Comparison of ENCODE assay signal across 1 cellular context in genomic region chr9:25801989-25802388, GRCh38.
DNase-seq lines count a peak whose midpoint lies in the region; FAIRE-seq and TF ChIP-seq lines count a peak whose summit lies in the region.
"Not testable (repeated sequence)": the region's sequence is repeated elsewhere in the genome, so short reads cannot be mapped to it uniquely, and the experiment has no call there.

No MANE protein-coding gene starts in this region.

- DNase-seq in kidney, result peak; percentile 28

- not testable (repeated sequence) for H3K36me3 ChIP-seq in kidney (ENCODE audit: control insufficient read depth in 1 of 2, insufficient read depth in 2 of 2, low read length in 2 of 2)

- not testable (repeated sequence) for H3K4me3 ChIP-seq in kidney (ENCODE audit: low read length in 2 of 2)

- H3K27ac ChIP-seq in kidney (ENCODE audit: low read depth in 2 of 2, low read length in 2 of 2), result not testable (repeated sequence)

- not testable (repeated sequence) for H3K9me3 ChIP-seq in kidney (ENCODE audit: control insufficient read depth in 1 of 2, low read length in 2 of 2)

- FAIRE-seq in kidney (lab: Jason Lieb, UNC), result not testable (repeated sequence)

- intact Hi-C loops in kidney (cut with DNase I), result not testable (repeated sequence)

- not testable (repeated sequence) for H3K4me1 ChIP-seq in kidney (ENCODE audit: control insufficient read depth in 1 of 2, insufficient read depth in 1 of 2, low read depth in 1 of 2, low read length in 2 of 2)

- H3K9ac ChIP-seq in kidney (ENCODE audit: low read length in 2 of 2), result not testable (repeated sequence)

- TF ChIP-seq CTCF in kidney (IDR thresholded peaks at IDR 0.05; ENCODE audit: borderline replicate concordance, extremely low read depth, insufficient read depth), result not testable (repeated sequence)
